In the genomic region with DNA sequence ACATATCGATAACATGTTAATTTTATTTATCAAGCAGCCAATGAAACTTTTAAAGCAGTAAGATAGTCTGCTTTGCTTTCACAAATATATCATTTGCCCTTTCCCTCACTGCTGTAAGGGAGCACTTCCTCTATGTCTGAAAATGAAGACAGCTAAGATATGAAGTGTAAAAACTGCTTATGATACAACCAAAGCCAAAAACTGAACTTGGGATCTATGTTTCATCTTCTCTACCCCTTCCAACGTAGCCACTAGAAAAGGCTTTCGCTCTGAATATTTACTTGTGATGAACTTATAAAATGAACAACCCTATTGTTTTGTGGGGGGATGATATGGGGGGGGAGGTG, we compare ENCODE assay signal across 17 cellular contexts.
"Had no signal": no experiment of that assay in that cellular context is flagged by ENCODE, and none has a peak within 500 bp of the region (broad histone marks: within the 10 kb centered on the region; RNA-seq: fewer than 3 reads in every experiment).

No MANE protein-coding gene starts in this region.

- H3K4me3 Mint-ChIP-seq: natural killer cell, neural crest cell, type B pancreatic cell had no signal

- H3K9me3 Mint-ChIP-seq: natural killer cell had no signal

- H3K36me3 ChIP-seq: esophagus muscularis mucosa, gastrocnemius medialis, heart right ventricle, right atrium auricular region, suprapubic skin, thyroid gland had no signal

- H3K4me1 Mint-ChIP-seq: natural killer cell had no signal

- H3K4me3 ChIP-seq: esophagus muscularis mucosa, gastrocnemius medialis, heart right ventricle, mucosa of descending colon, right atrium auricular region, suprapubic skin, thyroid gland had no signal

- DNase-seq: effector memory CD4-positive, alpha-beta T cell; gastrocnemius medialis; heart right ventricle; kidney glomerular epithelial cell; mucosa of descending colon; natural killer cell; small intestine; stimulated activated CD4-positive, alpha-beta T cell treated with anti-CD3 and anti-CD28 coated beads, Interleukin-12 subunit alpha, Interleukin-12 subunit beta, amount 100 ng/mL, for 4 hours; stimulated activated naive CD8-positive, alpha-beta T cell treated with anti-CD3 and anti-CD28 coated beads, Interleukin-15, Interleukin-2, amounts not matched to agents 100 U/mL and 50 U/mL, for 24 hours had no signal

- ATAC-seq: gastrocnemius medialis; heart right ventricle; left lobe of liver; mucosa of descending colon; natural killer cell; stimulated activated naive CD8-positive, alpha-beta T cell treated with anti-CD3 and anti-CD28 coated beads, Interleukin-15, Interleukin-2, amounts not matched to agents 100 U/mL and 50 U/mL, for 24 hours had no signal

- H3K27ac ChIP-seq: epithelial cell of prostate, esophagus muscularis mucosa, gastrocnemius medialis, heart right ventricle, right atrium auricular region, suprapubic skin, thyroid gland had no signal

- H3K27me3 ChIP-seq: esophagus muscularis mucosa, gastrocnemius medialis, heart right ventricle, right atrium auricular region, suprapubic skin, thyroid gland had no signal

- H3K36me3 Mint-ChIP-seq: natural killer cell had no signal

- H3K9me3 ChIP-seq: esophagus muscularis mucosa, gastrocnemius medialis, suprapubic skin, thyroid gland had no signal

- H3K27me3 Mint-ChIP-seq: type B pancreatic cell had no signal

- H3K27ac Mint-ChIP-seq: natural killer cell, type B pancreatic cell had no signal
